18 cellular contexts compared by ENCODE assay signal in genomic region chr17:29341726-29342125, GRCh38. TPM values are rescaled to one million over a fixed set of nuclear protein-coding genes. Genes with fewer than 3 reads are reported as not detected.
A peak's percentile ranks its signal among the peaks of the same experiment; 100 is the strongest.
DNase-seq lines count a peak whose midpoint lies in the region; ATAC-seq and TF ChIP-seq lines count a peak whose summit lies in the region.
"Had no signal": no experiment of that assay in that cellular context is flagged by ENCODE, and none has a peak within 500 bp of the region (broad histone marks: within the 10 kb centered on the region; RNA-seq: fewer than 3 reads in every experiment).

No MANE protein-coding gene starts in this region.

- H3K27ac ChIP-seq in RWPE1, result no peak overlapping the region
- H3K27ac ChIP-seq in substantia nigra (ENCODE audit: low read depth, low read length, poor library complexity, severe bottlenecking), result no peak overlapping the region
- H3K27ac ChIP-seq: psoas muscle had no signal

- POLR2A ChIA-PET in RWPE1 (lab: Yijun Ruan, JAX; ENCODE audit: low non-redundant PET) (no interaction called here), GM10248 (lab: Yijun Ruan, JAX) (no interaction called here)

- H3K4me3 ChIP-seq in AG10803 (ENCODE audit: low read length) (no peak overlapping the region), fibroblast of the aortic adventitia (ENCODE audit: low read depth, low read length) (no peak overlapping the region)
- H3K4me3 ChIP-seq: lung, psoas muscle had no signal

- TF ChIP-seq CTCF in AG10803 (conservative IDR thresholded peaks at IDR 0.05; ENCODE audit: low read length) (no peak), RWPE1 (conservative IDR thresholded peaks at IDR 0.05; ENCODE audit: low read depth) (no peak), fibroblast of the aortic adventitia (IDR thresholded peaks at IDR 0.05; ENCODE audit: insufficient read depth, low read length) (no peak), GM10248 (IDR thresholded peaks at IDR 0.05; ENCODE audit: control extremely low read depth, extremely low read depth, low read depth, missing control alignments) (no peak)

- CTCF ChIA-PET in RWPE1 (lab: Yijun Ruan, JAX), result no interaction called here
- CTCF ChIA-PET in GM10248 (lab: Yijun Ruan, JAX), result no interaction called here

- ATAC-seq in GM21447 (IDR thresholded peaks at IDR 0.05; ENCODE audit: unreplicated experiment), result no peak
- ATAC-seq: naive thymus-derived CD8-positive, alpha-beta T cell; psoas muscle had no signal

- peak; percentile 61 for DNase-seq in AG10803 (ENCODE audit: low read depth)
- DNase-seq in HCEC 1CT, result peak; percentile 35
- DNase-seq in RWPE1 (ENCODE audit: low spot score), result peak; percentile 5
- peak; percentile 27 for DNase-seq in fibroblast of the aortic adventitia (ENCODE audit: low read depth)
- no peak for DNase-seq in GM10248 (ENCODE audit: extremely low spot score)
- DNase-seq in substantia nigra (lab: John Stamatoyannopoulos, UW), result no peak
- DNase-seq in foreskin melanocyte, result no peak
- DNase-seq: activated CD4-positive, alpha-beta T cell treated with anti-CD3 and anti-CD28 coated beads for 1 hour; activated effector memory CD4-positive, alpha-beta T cell treated with Interleukin-2 at 50 U/mL for 16 hours; amniotic stem cell; cerebellar nuclear complex; naive thymus-derived CD8-positive, alpha-beta T cell; NCI-H1092 treated with DMSO at 0.1 percent for 48 hours; NCI-H2171; psoas muscle; stimulated activated naive CD4-positive, alpha-beta T cell had no signal

RNA-seq across cellular contexts. Expression of gene NUFIP2, which starts 47.8 kb away (rescaled TPM):
- 53.3 and 59.7 TPM in 2 replicates for total RNA-seq in fibroblast of the aortic adventitia (ENCODE audit: low replicate concordance)

RNA-seq across cellular contexts. Expression of gene TAOK1, which starts 48.4 kb away (rescaled TPM):
- 71.8 and 78.3 TPM in 2 replicates for total RNA-seq in fibroblast of the aortic adventitia (ENCODE audit: low replicate concordance)

Comparison
In these comparisons a context has a peak if more than half of its experiments do, and no peak if none do; other contexts are left out.
1. DNase-seq: peak in AG10803 (single experiment), HCEC 1CT (single experiment), RWPE1 (single experiment) and fibroblast of the aortic adventitia (single experiment); none in GM10248 (single experiment), substantia nigra (0 of 49) and foreskin melanocyte (single experiment).